ENCODE assay signal across 9 cellular contexts in the genomic region with DNA sequence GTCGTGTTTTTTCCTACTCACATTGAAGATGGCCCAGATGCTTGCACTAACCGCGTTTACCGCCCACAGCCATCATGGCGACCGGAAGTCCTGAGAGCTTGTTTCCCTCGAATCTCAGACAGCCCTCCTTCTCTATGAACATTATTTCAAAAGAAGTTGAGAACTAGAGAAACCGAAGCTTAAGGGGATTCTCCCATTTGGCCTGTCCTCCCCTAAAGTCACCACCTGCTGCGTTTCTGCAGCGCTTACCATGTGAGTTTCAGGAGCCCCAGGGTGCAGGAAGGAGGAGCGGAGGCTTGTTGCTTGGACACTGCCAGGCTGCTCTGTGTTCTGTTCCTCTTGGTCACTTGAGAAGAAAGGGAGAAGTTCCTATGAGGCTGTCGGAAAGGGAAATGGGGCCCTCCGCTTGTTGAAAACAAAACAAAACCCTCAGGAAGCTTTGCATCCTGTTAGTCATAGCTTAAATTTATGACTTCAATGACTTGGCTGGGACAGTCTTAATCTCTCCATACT. TPM values are rescaled to one million over a fixed set of nuclear protein-coding genes. Genes with fewer than 3 reads are reported as not detected.
DNase-seq lines count a peak whose midpoint lies in the region; ATAC-seq and TF ChIP-seq lines count a peak whose summit lies in the region.
"Had no signal": no experiment of that assay in that cellular context is flagged by ENCODE, and none has a peak within 500 bp of the region (broad histone marks: within the 10 kb centered on the region; RNA-seq: fewer than 3 reads in every experiment).

No MANE protein-coding gene starts in this region.

- peak overlapping the region; percentile 64 for H3K27ac ChIP-seq in mesodermal cell (ENCODE audit: low read depth, low read length, severe bottlenecking)

- peak; percentile 65 for DNase-seq in activated gamma-delta T cell treated with Interleukin-2 at 50 U/mL for 16 hours
- DNase-seq in activated gamma-delta T cell (lab: John Stamatoyannopoulos, UW): no peak
- peak; percentile 70 for DNase-seq in SIG-M5 (lab: John Stamatoyannopoulos, UW)
- peak; percentile 88 for DNase-seq in activated naive CD4-positive, alpha-beta T cell treated with anti-CD3 and anti-CD28 coated beads for 36 hours
- peak; percentile 44 to 77 (median 68) for DNase-seq in stimulated activated naive CD4-positive, alpha-beta T cell (lab: John Stamatoyannopoulos, UW)
- no peak for DNase-seq in HEK293T (ENCODE audit: extremely low spot score)

- POLR2A ChIA-PET in HEK293T (lab: Yijun Ruan, JAX): interaction anchor here (0.6 kb wide), 1 partner anchor 45 kb away, joined by 3 read pairs; no protein-coding TSS in a partner anchor

- H3K4me1 ChIP-seq in mesodermal cell (ENCODE audit: control insufficient read depth, insufficient read depth, low read length, poor library complexity, severe bottlenecking): peaks cover 5% of the 10 kb centered on the region

- 86 to 95% methylated on average over 4 to 11 of the region's 13 CpGs for WGBS in mesodermal cell (ENCODE audit: insufficient coverage in 2 of 2), 2 experiments

- H3K36me3 Mint-ChIP-seq in activated naive CD4-positive, alpha-beta T cell treated with anti-CD3 and anti-CD28 coated beads for 36 hours (ENCODE audit: low read depth): peaks cover 30% of the 10 kb centered on the region

- intact Hi-C loops in activated naive CD4-positive, alpha-beta T cell treated with anti-CD3 and anti-CD28 coated beads for 36 hours (cut with micrococcal nuclease): loop anchor here (1.0 to 10.0 kb wide), 3 partner anchors 10 to 625 kb away; partner anchors contain the start of gene PPP1R15A

- H3K9me3 ChIP-seq in mesodermal cell (ENCODE audit: control insufficient read depth, low read length): no peaks in the 10 kb centered on the region
- H3K9me3 ChIP-seq: tibial nerve had no signal

- H3K27me3 Mint-ChIP-seq in activated naive CD4-positive, alpha-beta T cell treated with anti-CD3 and anti-CD28 coated beads for 36 hours (ENCODE audit: low read depth): no peaks in the 10 kb centered on the region

- H3K9me3 Mint-ChIP-seq in activated naive CD4-positive, alpha-beta T cell treated with anti-CD3 and anti-CD28 coated beads for 36 hours: no peaks in the 10 kb centered on the region

- CTCF ChIA-PET in activated naive CD4-positive, alpha-beta T cell treated with anti-CD3 and anti-CD28 coated beads for 36 hours (lab: Charles Lee): interaction anchor here (1.4 kb wide), 1 partner anchor 11 kb away, joined by 4 read pairs; no protein-coding TSS in a partner anchor
- CTCF ChIA-PET in HEK293T (lab: Yijun Ruan, JAX): no interaction called here

- peaks cover 31% of the 10 kb centered on the region for H3K36me3 ChIP-seq in mesodermal cell (ENCODE audit: control insufficient read depth, insufficient read depth, low read length)

- H3K4me3 ChIP-seq in mesodermal cell (ENCODE audit: extremely low read depth, insufficient read depth, low read length, poor library complexity, severe bottlenecking): no peak overlapping the region

- peaks cover 74% of the 10 kb centered on the region for H3K4me1 Mint-ChIP-seq in activated naive CD4-positive, alpha-beta T cell treated with anti-CD3 and anti-CD28 coated beads for 36 hours (ENCODE audit: low read depth)

- peak overlapping the region; percentile 89 for H3K4me3 Mint-ChIP-seq in activated naive CD4-positive, alpha-beta T cell treated with anti-CD3 and anti-CD28 coated beads for 36 hours

- H3K27ac Mint-ChIP-seq in activated naive CD4-positive, alpha-beta T cell treated with anti-CD3 and anti-CD28 coated beads for 36 hours: peak overlapping the region; percentile 98

- ATAC-seq in HG03469 (IDR thresholded peaks at IDR 0.05; ENCODE audit: unreplicated experiment): no peak

TF ChIP-seq in HEK293T, 16 proteins besides CTCF, POLR2A, EP300 and RAD21:
- TF ChIP-seq FOXA1 (IDR thresholded peaks at IDR 0.05): no peak
- no peak for TF ChIP-seq ELF4 (IDR thresholded peaks at IDR 0.05)
- no peak for TF ChIP-seq SP1 (IDR thresholded peaks at IDR 0.05)
- no peak for TF ChIP-seq NFRKB (IDR thresholded peaks at IDR 0.05)
- no peak for TF ChIP-seq ARNT (IDR thresholded peaks at IDR 0.05)
- TF ChIP-seq BHLHE40 (IDR thresholded peaks at IDR 0.05; ENCODE audit: borderline replicate concordance): no peak
- TF ChIP-seq PKNOX1 (IDR thresholded peaks at IDR 0.05): no peak
- TF ChIP-seq ZNF384 (IDR thresholded peaks at IDR 0.05): no peak
- TF ChIP-seq CTBP1 (IDR thresholded peaks at IDR 0.05; ENCODE audit: borderline replicate concordance): no peak
- no peak for TF ChIP-seq LEF1 (IDR thresholded peaks at IDR 0.05; ENCODE audit: borderline replicate concordance)
- no peak for TF ChIP-seq SUZ12 (IDR thresholded peaks at IDR 0.05)
- no peak for TF ChIP-seq L3MBTL2 (conservative IDR thresholded peaks at IDR 0.05)
- TF ChIP-seq FOXK2 (IDR thresholded peaks at IDR 0.05): no peak
- TF ChIP-seq TARDBP (IDR thresholded peaks at IDR 0.05): no peak
- TF ChIP-seq FOXM1 (IDR thresholded peaks at IDR 0.05; ENCODE audit: borderline replicate concordance): no peak
- no peak for TF ChIP-seq HDGF (IDR thresholded peaks at IDR 0.05; ENCODE audit: borderline replicate concordance)
TF ChIP-seq in HEK293T: peak in this region for 0.

RNA-seq across cellular contexts. Expression of gene CARD8, which starts 6.2 kb away (rescaled TPM):
- total RNA-seq in activated naive CD4-positive, alpha-beta T cell treated with anti-CD3 and anti-CD28 coated beads for 36 hours: 100 to 1,000 TPM in 1 of 2 experiments, 10 to 100 TPM in 1; 99.8 to 104 TPM
- polyA plus RNA-seq in mesodermal cell (2013, experiment 1 of 2): 38.6 TPM
- 31.3 TPM for polyA plus RNA-seq in mesodermal cell (2013, experiment 2 of 2)

RNA-seq across cellular contexts. Expression of gene ZNF114, which starts 20.3 kb away (rescaled TPM):
- total RNA-seq in activated naive CD4-positive, alpha-beta T cell treated with anti-CD3 and anti-CD28 coated beads for 36 hours: not detected
- polyA plus RNA-seq in mesodermal cell (2013, experiment 1 of 2): 5.2 TPM
- polyA plus RNA-seq in mesodermal cell (2013, experiment 2 of 2): 4.0 TPM

Comparison
In these comparisons a context has a peak if more than half of its experiments do, and no peak if none do; other contexts are left out.
1. DNase-seq: peak in activated gamma-delta T cell treated with Interleukin-2 at 50 U/mL for 16 hours (single experiment), SIG-M5 (single experiment), activated naive CD4-positive, alpha-beta T cell treated with anti-CD3 and anti-CD28 coated beads for 36 hours (single experiment) and stimulated activated naive CD4-positive, alpha-beta T cell (6 of 6); none in activated gamma-delta T cell (single experiment) and HEK293T (single experiment).